Comparison of ENCODE assay signal across 10 cellular contexts in the genomic region with DNA sequence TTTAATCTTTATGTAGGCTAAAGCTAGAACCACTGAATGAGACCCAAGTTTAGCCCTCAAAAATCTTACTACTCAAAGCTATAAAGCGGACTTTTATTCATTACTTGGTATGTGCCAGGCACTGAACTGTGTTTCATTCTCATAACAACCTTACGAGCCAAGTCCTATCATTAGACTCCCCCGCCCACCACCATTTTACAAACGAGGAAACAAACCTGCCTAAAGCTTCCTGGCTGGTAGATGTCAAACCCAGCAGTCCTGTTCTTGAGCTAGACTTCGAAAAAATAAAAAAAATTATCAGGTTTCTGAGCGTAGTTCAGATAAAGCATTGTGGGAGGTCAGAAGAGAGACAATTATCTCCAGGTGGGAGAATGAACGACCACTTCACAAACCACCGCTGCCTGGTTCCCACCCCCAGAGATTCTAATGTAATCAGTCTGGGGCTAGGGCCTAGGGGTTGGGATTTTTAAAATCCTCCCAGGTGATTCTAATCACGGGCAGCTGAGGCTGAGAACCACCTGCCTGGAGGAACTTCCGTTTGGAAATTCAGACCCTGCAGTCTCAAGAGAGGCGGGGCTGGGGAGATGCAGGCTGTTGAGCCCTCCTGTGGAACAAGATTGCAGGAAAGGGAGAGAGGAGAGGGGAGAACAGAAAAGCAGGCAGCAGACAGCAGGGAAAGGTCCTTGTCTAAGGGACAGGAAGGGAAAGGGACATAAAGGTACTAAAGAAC. TPM values are rescaled to one million over a fixed set of nuclear protein-coding genes. Genes with fewer than 3 reads are reported as not detected.
DNase-seq lines count a peak whose midpoint lies in the region; FAIRE-seq and TF ChIP-seq lines count a peak whose summit lies in the region.
"Had no signal": no experiment of that assay in that cellular context is flagged by ENCODE, and none has a peak within 500 bp of the region (broad histone marks: within the 10 kb centered on the region; RNA-seq: fewer than 3 reads in every experiment).

No MANE protein-coding gene starts in this region.

- no peaks in the 10 kb centered on the region for H3K9me3 ChIP-seq in H1 (ENCODE audit: insufficient read depth in 2 of 2, low read depth in 1 of 2, low read length in 1 of 2)
- no peaks in the 10 kb centered on the region for H3K9me3 ChIP-seq in prostate gland

- 0 out of 2 replicates have a peak overlapping the region, but pooled peaks have one; percentile 72 for H3K18ac ChIP-seq in H1 (ENCODE audit: extremely low read depth, low read length)

- H3K36me3 Mint-ChIP-seq in T-helper 2 cell treated with Interferon-gamma antibody and Interleukin-4, amounts not matched to agents 5 μg/mL and 100 μg/mL, for 36 hours (ENCODE audit: low read depth): no peaks in the 10 kb centered on the region

- no peaks in the 10 kb centered on the region for H3K27me3 Mint-ChIP-seq in T-helper 2 cell treated with Interferon-gamma antibody and Interleukin-4, amounts not matched to agents 5 μg/mL and 100 μg/mL, for 36 hours (ENCODE audit: low read depth)

- H3K4me1 ChIP-seq in H1 (replicated peaks in 1 of 4; ENCODE audit: control insufficient read depth in 3 of 4, insufficient read depth in 4 of 4, low read length in 3 of 4) (peaks cover 0 to 12% (median 7%) of the 10 kb centered on the region in 4 experiments), prostate gland (replicated peaks) (no peaks in the 10 kb centered on the region)

- CTCF ChIA-PET in H1 (lab: Charles Lee; ENCODE audit: partially characterized antibody): interaction anchor here (0.6 to 2.3 kb wide), 10 partner anchors 8 to 194 kb away, joined by 3 to 9 read pairs (median 3); a partner anchor contains a TSS

- H3K4ac ChIP-seq in H1 (replicated peaks; ENCODE audit: insufficient read length, low read depth, low read length): no peak overlapping the region

- H3K79me1 ChIP-seq in H1 (ENCODE audit: low read depth, low read length): no peaks in the 10 kb centered on the region

- H2BK12ac ChIP-seq in H1 (ENCODE audit: low read depth, low read length): peak overlapping the region; percentile 89; the same call in 1 of the 2 replicates

- H3K9me3 Mint-ChIP-seq in T-helper 2 cell treated with Interferon-gamma antibody and Interleukin-4, amounts not matched to agents 5 μg/mL and 100 μg/mL, for 36 hours: no peaks in the 10 kb centered on the region

- H3K27ac ChIP-seq in H1 (ENCODE audit: low read depth, low read length): no peak overlapping the region
- peak overlapping the region; percentile 7 to 57 for H3K27ac ChIP-seq in prostate gland
- H3K27ac ChIP-seq: SK-N-MC had no signal

- POLR2A ChIA-PET in H1 (lab: Charles Lee; ENCODE audit: partially characterized antibody): interaction anchor here (0.7 kb wide), 1 partner anchor 167 kb away, joined by 4 read pairs; no protein-coding TSS in a partner anchor

- H2BK20ac ChIP-seq in H1 (ENCODE audit: low read length): no peak overlapping the region

- H3K9ac ChIP-seq in H1 (replicated peaks in 1 of 4; ENCODE audit: extremely low read depth in 1 of 4, low read depth in 3 of 4, low read length in 3 of 4): no peak overlapping the region

- H4K5ac ChIP-seq in H1 (ENCODE audit: insufficient read length, low read depth, low read length): no peak overlapping the region

- no peak overlapping the region for H3K4me2 ChIP-seq in H1 (ENCODE audit: insufficient read depth in 1 of 2, low read depth in 2 of 2, low read length in 2 of 2)

- H4K91ac ChIP-seq in H1 (replicated peaks; ENCODE audit: insufficient read length, low read length): peak overlapping the region; percentile 8

- no peaks in the 10 kb centered on the region for H3K79me2 ChIP-seq in H1 (ENCODE audit: control insufficient read depth in 1 of 2, insufficient read depth in 2 of 2, low read length in 2 of 2)

- H2BK5ac ChIP-seq in H1 (ENCODE audit: low read depth, low read length): peak overlapping the region; percentile 63; the same call in 1 of the 2 replicates

- 53% methylated on average over 11 of the region's 11 CpGs; no CpG with 5 or more reads in 1 of the 2 experiments for WGBS in H1 (ENCODE audit: extremely low coverage in 1 of 2, insufficient coverage in 1 of 2, insufficient read length in 1 of 2, insufficient replicate concordance in 2 of 2, low coverage in 1 of 2, low lambda C conversion rate in 2 of 2, missing lambda C conversion rate in 1 of 2), 2 experiments
- 62% methylated on average over 11 of the region's 11 CpGs for WGBS in prostate gland

- no peak overlapping the region for H3K23ac ChIP-seq in H1 (ENCODE audit: insufficient read length)

- H3K4me3 Mint-ChIP-seq in T-helper 2 cell treated with Interferon-gamma antibody and Interleukin-4, amounts not matched to agents 5 μg/mL and 100 μg/mL, for 36 hours: no peak overlapping the region

- no peak overlapping the region for H3K27ac Mint-ChIP-seq in T-helper 2 cell treated with Interferon-gamma antibody and Interleukin-4, amounts not matched to agents 5 μg/mL and 100 μg/mL, for 36 hours

- no peak overlapping the region for H2BK120ac ChIP-seq in H1 (replicated peaks; ENCODE audit: low read depth, low read length)

- no peak for TF ChIP-seq CTCF in H1 (IDR thresholded peaks at IDR 0.05; ENCODE audit: control extremely low read depth in 1 of 3, insufficient read depth in 1 of 3, low read depth in 1 of 3, low read length in 3 of 3)
- TF ChIP-seq CTCF in prostate gland (IDR thresholded peaks at IDR 0.05): no peak

- intact Hi-C loops in prostate gland (cut with DNase I): no loop called here

- H3K56ac ChIP-seq in H1 (replicated peaks; ENCODE audit: insufficient read length, low read depth, low read length): no peak overlapping the region

- H3K4me3 ChIP-seq in H1 (ENCODE audit: extremely low read depth in 1 of 4, insufficient read depth in 2 of 4, low read depth in 3 of 4, low read length in 4 of 4): no peak overlapping the region
- H3K4me3 ChIP-seq in prostate gland: no peak overlapping the region
- H3K4me3 ChIP-seq: SK-N-MC had no signal

- TF ChIP-seq EP300 in H1 (IDR thresholded peaks at IDR 0.05; ENCODE audit: borderline replicate concordance in 1 of 2, low read depth in 2 of 2, low read length in 2 of 2): no peak

- TF ChIP-seq POLR2A in H1 (IDR thresholded peaks at IDR 0.05; ENCODE audit: control extremely low read depth in 1 of 2, low read depth in 2 of 2, low read length in 2 of 2) (no peak), prostate gland (IDR thresholded peaks at IDR 0.05) (no peak)

- no peaks in the 10 kb centered on the region for H3K36me3 ChIP-seq in H1 (ENCODE audit: control insufficient read depth in 2 of 4, insufficient read depth in 4 of 4, low read length in 3 of 4)
- H3K36me3 ChIP-seq in prostate gland: no peaks in the 10 kb centered on the region

- H3K23me2 ChIP-seq in H1 (ENCODE audit: low read depth, low read length): no peaks in the 10 kb centered on the region

- H3K4me1 Mint-ChIP-seq in T-helper 2 cell treated with Interferon-gamma antibody and Interleukin-4, amounts not matched to agents 5 μg/mL and 100 μg/mL, for 36 hours (ENCODE audit: low read depth): peaks cover under 1% of the 10 kb centered on the region

- no peak for TF ChIP-seq RAD21 in H1 (IDR thresholded peaks at IDR 0.05 in 1 of 2, conservative IDR thresholded peaks at IDR 0.05 in 1 of 2; ENCODE audit: low read depth in 2 of 2, low read length in 2 of 2)

- no peak for FAIRE-seq in H1 (lab: Jason Lieb, UNC)

- peak overlapping the region; percentile 18; the same call in 1 of the 2 replicates for H2BK15ac ChIP-seq in H1 (ENCODE audit: low read length)

- DNase-seq in ELF-1 (ENCODE audit: low read depth, low spot score) (peak; percentile 70), NCI-H2107 treated with DMSO at 0.1 percent for 48 hours (lab: John Stamatoyannopoulos, UW; ENCODE audit: unreplicated experiment) (peak; percentile 63), H1 (ENCODE audit: low read depth in 1 of 2, low spot score in 2 of 2) (peak in 1 of 2 experiments; percentile 51), prostate gland (ENCODE audit: low spot score) (no peak), AG08395 (ENCODE audit: low spot score) (no peak), NCI-H146 treated with DMSO at 0.1 percent for 48 hours (lab: John Stamatoyannopoulos, UW; ENCODE audit: unreplicated experiment) (no peak), mucosa of gallbladder (ENCODE audit: low spot score) (no peak)
- DNase-seq in T-helper 2 cell treated with Interferon-gamma antibody and Interleukin-4, amounts not matched to agents 5 μg/mL and 100 μg/mL, for 36 hours (ENCODE audit: low spot score): no peak
- DNase-seq: stimulated activated CD4-positive, alpha-beta T cell treated with anti-CD3 and anti-CD28 coated beads, Interleukin-15, amount 100 ng/mL, for 24 hours had no signal

- H2AFZ ChIP-seq in H1 (ENCODE audit: low read length): peak overlapping the region; percentile 74

- H3K14ac ChIP-seq in H1 (ENCODE audit: insufficient read length): no peak overlapping the region

- H4K20me1 ChIP-seq in H1 (replicated peaks in 1 of 2; ENCODE audit: control insufficient read depth in 1 of 2, insufficient read depth in 2 of 2, low read length in 2 of 2): no peaks in the 10 kb centered on the region

- H3K27me3 ChIP-seq in H1 (replicated peaks in 1 of 4; ENCODE audit: control insufficient read depth in 3 of 4, extremely low read depth in 1 of 4, insufficient read depth in 3 of 4, low read length in 3 of 4): no peaks in the 10 kb centered on the region
- H3K27me3 ChIP-seq in prostate gland (replicated peaks; ENCODE audit: insufficient read depth): no peaks in the 10 kb centered on the region

- H2AK5ac ChIP-seq in H1 (ENCODE audit: low read depth, low read length): no peak overlapping the region

- H4K8ac ChIP-seq in H1 (ENCODE audit: extremely low read depth, insufficient read depth, low read length): no peak overlapping the region

TF ChIP-seq in H1, 55 proteins besides CTCF, POLR2A, EP300 and RAD21:
- TF ChIP-seq, protein P1, sequence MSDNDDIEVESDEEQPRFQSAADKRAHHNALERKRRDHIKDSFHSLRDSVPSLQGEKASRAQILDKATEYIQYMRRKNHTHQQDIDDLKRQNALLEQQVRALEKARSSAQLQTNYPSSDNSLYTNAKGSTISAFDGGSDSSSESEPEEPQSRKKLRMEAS (IDR thresholded peaks at IDR 0.05): peak; percentile 41; the same call in 1 of the 2 replicates
- no peak for TF ChIP-seq TCF12 (IDR thresholded peaks at IDR 0.05; ENCODE audit: low read depth, low read length)

RNA-seq across cellular contexts. Expression of a gene that starts 8.6 kb away (rescaled TPM):
- 0.45 TPM in 1 of 2 replicates, not detected in the other for total RNA-seq in H1 (2021; fragmentation: NEBNext Ultra II Directional; extraction: Animal tissue kit (Norgen Biotek cat#: 25700))
- polyA plus RNA-seq in H1 (2011; rRNA removed): 0.08 and 0.24 TPM in 2 replicates
- 0.18 TPM for polyA plus RNA-seq in H1 (2011; cell fraction: cytosol; rRNA removed)
- not detected for polyA plus RNA-seq in H1 (2011; cell fraction: nucleus; rRNA removed)
- 0.24 TPM in 1 of 4 replicates, not detected in the others for polyA plus RNA-seq in H1 (2012, experiment 1 of 2)
- polyA plus RNA-seq in H1 (2012, experiment 2 of 2): not detected
- polyA plus RNA-seq in H1 (2013, experiment 1 of 2): 0.16 TPM
- polyA plus RNA-seq in H1 (2013, experiment 2 of 2): 0.31 TPM
- 0.98 TPM in 1 of 2 replicates, not detected in the other for polyA minus RNA-seq in H1 (2011; rRNA and poly(A)+ RNA removed)
- polyA minus RNA-seq in H1 (2011; cell fraction: cytosol; rRNA and poly(A)+ RNA removed): not detected
- polyA minus RNA-seq in H1 (2011; cell fraction: nucleus; rRNA and poly(A)+ RNA removed): not detected
- total RNA-seq in prostate gland (1 to 10 TPM in 1 of 2 donors, under 1 TPM in 1; 0.74 to 1.0 TPM), mucosa of gallbladder (0.69 TPM)

Comparison
In these comparisons a context has a peak if more than half of its experiments do, and no peak if none do; other contexts are left out.
1. DNase-seq: peak in ELF-1 (single experiment) and NCI-H2107 treated with DMSO at 0.1 percent for 48 hours (single experiment); none in prostate gland (single experiment), T-helper 2 cell treated with Interferon-gamma antibody and Interleukin-4, amounts not matched to agents 5 μg/mL and 100 μg/mL, for 36 hours (single experiment), AG08395 (single experiment), NCI-H146 treated with DMSO at 0.1 percent for 48 hours (single experiment) and mucosa of gallbladder (single experiment).